In genomic region chr11:67027483-67027930, GRCh38 we compare ENCODE assay signal across 2 cellular contexts.
A peak's percentile ranks its signal among the peaks of the same experiment; 100 is the strongest.
TF ChIP-seq lines count a peak whose summit lies in the region.

No MANE protein-coding gene starts in this region.

TF ChIP-seq in liver, 16 proteins besides CTCF, POLR2A, EP300 and RAD21:
- no peak for TF ChIP-seq ATF3 (IDR thresholded peaks at IDR 0.05)
- peak in 1 of 2 donors; percentile 72 for TF ChIP-seq EGR1 (IDR thresholded peaks at IDR 0.05; ENCODE audit: low read depth in 2 of 2)
- TF ChIP-seq NR2F2 (IDR thresholded peaks at IDR 0.05): no peak
- TF ChIP-seq JUND (IDR thresholded peaks at IDR 0.05): peak in 1 of 2 donors; percentile 15
- TF ChIP-seq HNF4A (conservative IDR thresholded peaks at IDR 0.05): peak; percentile 24 to 85
- peak; percentile 72 to 95 for TF ChIP-seq RXRA (IDR thresholded peaks at IDR 0.05)
- TF ChIP-seq ZBTB33 (IDR thresholded peaks at IDR 0.05): no peak
- peak; percentile 64 for TF ChIP-seq FOXA2 (IDR thresholded peaks at IDR 0.05)
- peak in 1 of 2 donors; percentile 34 for TF ChIP-seq GABPA (IDR thresholded peaks at IDR 0.05 in 1 of 2, conservative IDR thresholded peaks at IDR 0.05 in 1 of 2)
- peak; percentile 62 for TF ChIP-seq SP1 (IDR thresholded peaks at IDR 0.05)
- TF ChIP-seq REST (IDR thresholded peaks at IDR 0.05): no peak
- no peak for TF ChIP-seq HNF4G (IDR thresholded peaks at IDR 0.05)
- no peak for TF ChIP-seq TAF1 (conservative IDR thresholded peaks at IDR 0.05)
- peak; percentile 96 for TF ChIP-seq MAX (IDR thresholded peaks at IDR 0.05)
- TF ChIP-seq FOXA1 (IDR thresholded peaks at IDR 0.05): peak; percentile 57
- TF ChIP-seq YY1 (IDR thresholded peaks at IDR 0.05): peak; percentile 81

TF ChIP-seq in HepG2, 621 proteins besides CTCF, POLR2A, EP300 and RAD21:
- TF ChIP-seq ZBTB46 (CRISPR knock-in tag; IDR thresholded peaks at IDR 0.05; ENCODE audit: borderline replicate concordance) (no peak), NONO (IDR thresholded peaks at IDR 0.05) (no peak), NONO (CRISPR knock-in tag; conservative IDR thresholded peaks at IDR 0.05) (no peak), ZNF143 (CRISPR knock-in tag; IDR thresholded peaks at IDR 0.05) (no peak), ZNF18 (CRISPR knock-in tag; IDR thresholded peaks at IDR 0.05; ENCODE audit: insufficient replicate concordance) (no peak), ZNF510 (CRISPR knock-in tag; IDR thresholded peaks at IDR 0.05; ENCODE audit: low read depth) (no peak)
